18 cellular contexts compared by ENCODE assay signal in the genomic region with DNA sequence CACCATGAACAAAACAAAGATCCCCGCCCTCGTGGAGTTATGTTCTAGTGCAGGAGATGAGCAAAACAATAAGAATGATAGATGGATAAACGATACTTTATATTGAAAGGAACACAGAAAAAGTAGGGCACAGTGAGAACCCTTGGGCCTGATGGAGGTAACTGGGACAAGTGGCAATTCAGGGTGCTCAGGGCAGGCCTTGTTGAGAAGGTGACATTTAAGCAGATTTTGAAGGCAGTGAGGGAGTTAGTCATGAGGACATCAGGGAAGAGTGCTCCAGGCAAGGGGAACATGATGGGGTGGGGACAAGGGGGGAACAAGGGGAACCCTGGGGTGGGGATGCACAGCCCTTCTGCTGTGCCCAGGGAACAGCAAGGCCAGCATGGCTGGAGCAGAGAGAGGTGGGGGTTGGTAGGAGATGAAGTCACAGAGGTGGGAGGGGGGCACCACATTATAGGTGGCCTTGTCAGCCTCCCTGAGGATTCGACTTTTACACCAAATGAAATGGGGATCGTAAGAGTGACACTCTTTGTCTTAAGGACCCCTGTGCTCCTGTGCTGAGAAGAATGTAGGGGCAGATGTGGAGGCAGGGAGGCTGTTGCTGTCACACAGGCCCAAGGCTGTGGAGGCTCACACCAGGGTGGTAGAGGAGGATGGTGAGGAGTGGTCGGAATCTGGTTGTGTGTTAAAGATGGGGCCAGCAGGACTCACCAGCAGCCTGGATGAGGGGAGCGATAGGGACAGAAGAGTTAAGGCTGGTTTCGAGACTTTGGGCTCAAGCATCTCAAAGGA. TPM values are rescaled to one million over a fixed set of nuclear protein-coding genes. Genes with fewer than 3 reads are reported as not detected.
DNase-seq lines count a peak whose midpoint lies in the region; ATAC-seq and TF ChIP-seq lines count a peak whose summit lies in the region.
"Had no signal": no experiment of that assay in that cellular context is flagged by ENCODE, and none has a peak within 500 bp of the region (broad histone marks: within the 10 kb centered on the region; RNA-seq: fewer than 3 reads in every experiment).

No MANE protein-coding gene starts in this region.

- H3K79me1 ChIP-seq in neuronal stem cell (ENCODE audit: low read depth, low read length), result no peaks in the 10 kb centered on the region

- peak overlapping the region; percentile 35 for H2BK12ac ChIP-seq in neuronal stem cell (ENCODE audit: low read length)

- peak overlapping the region; percentile 24 for H3K27ac Mint-ChIP-seq in stimulated activated naive CD8-positive, alpha-beta T cell treated with anti-CD3 and anti-CD28 coated beads, Interleukin-15, Interleukin-2, amounts not matched to agents 100 ng/mL and 50 ng/mL, for 24 hours
- H3K27ac Mint-ChIP-seq in type B pancreatic cell, result no peak overlapping the region
- H3K27ac Mint-ChIP-seq: CD4-positive, alpha-beta T cell had no signal

- no peak overlapping the region for H2BK120ac ChIP-seq in neuronal stem cell (ENCODE audit: low read depth, low read length)

- H3K4me3 ChIP-seq in lung (no peak overlapping the region), neuronal stem cell (ENCODE audit: low read length in 2 of 2) (no peak overlapping the region), upper lobe of right lung (no peak overlapping the region)
- H3K4me3 ChIP-seq: GM12878, HAP-1 had no signal

- H3K4me3 Mint-ChIP-seq in stimulated activated naive CD8-positive, alpha-beta T cell treated with anti-CD3 and anti-CD28 coated beads, Interleukin-15, Interleukin-2, amounts not matched to agents 100 ng/mL and 50 ng/mL, for 24 hours, result no peak overlapping the region
- no peak overlapping the region for H3K4me3 Mint-ChIP-seq in type B pancreatic cell
- H3K4me3 Mint-ChIP-seq: CD4-positive, alpha-beta T cell had no signal

- peaks cover 46% of the 10 kb centered on the region for H3K4me1 Mint-ChIP-seq in stimulated activated naive CD8-positive, alpha-beta T cell treated with anti-CD3 and anti-CD28 coated beads, Interleukin-15, Interleukin-2, amounts not matched to agents 100 ng/mL and 50 ng/mL, for 24 hours (ENCODE audit: low read depth)
- peaks cover 27% of the 10 kb centered on the region for H3K4me1 Mint-ChIP-seq in type B pancreatic cell (ENCODE audit: unreplicated experiment)

- peak overlapping the region; percentile 88 for H2AK5ac ChIP-seq in neuronal stem cell (ENCODE audit: low read depth, low read length)

- no peak overlapping the region for H3K9ac ChIP-seq in neuronal stem cell (ENCODE audit: low read depth, low read length, poor library complexity)

- H4K91ac ChIP-seq in neuronal stem cell (ENCODE audit: low read depth, low read length, poor library complexity), result no peak overlapping the region

- no peak overlapping the region for H2BK15ac ChIP-seq in neuronal stem cell (ENCODE audit: low read length)

- no peaks in the 10 kb centered on the region for H3K9me3 Mint-ChIP-seq in stimulated activated naive CD8-positive, alpha-beta T cell treated with anti-CD3 and anti-CD28 coated beads, Interleukin-15, Interleukin-2, amounts not matched to agents 100 ng/mL and 50 ng/mL, for 24 hours
- peaks cover 7% of the 10 kb centered on the region for H3K9me3 Mint-ChIP-seq in type B pancreatic cell
- H3K9me3 Mint-ChIP-seq: CD4-positive, alpha-beta T cell had no signal

- H3K36me3 ChIP-seq in lung (ENCODE audit: control insufficient read depth in 2 of 2, insufficient read depth in 2 of 2, low read length in 2 of 2) (no peaks in the 10 kb centered on the region), neuronal stem cell (replicated peaks in 1 of 2; ENCODE audit: control insufficient read depth in 2 of 2, insufficient read depth in 2 of 2, low read length in 2 of 2) (no peaks in the 10 kb centered on the region), upper lobe of right lung (no peaks in the 10 kb centered on the region)
- H3K36me3 ChIP-seq: HAP-1 had no signal

- H3K4ac ChIP-seq in neuronal stem cell (ENCODE audit: low read length), result no peak overlapping the region

- H3K14ac ChIP-seq in neuronal stem cell (ENCODE audit: low read length), result no peak overlapping the region

- TF ChIP-seq CTCF in lung (IDR thresholded peaks at IDR 0.05; ENCODE audit: control extremely low read depth, extremely low read depth) (no peak), upper lobe of right lung (IDR thresholded peaks at IDR 0.05) (no peak), type B pancreatic cell (conservative IDR thresholded peaks at IDR 0.05) (no peak)

- H3K9me3 ChIP-seq in lung (ENCODE audit: control insufficient read depth in 2 of 2, insufficient read depth in 1 of 2, low read length in 1 of 2), result no peaks in the 10 kb centered on the region
- H3K9me3 ChIP-seq in neuronal stem cell (replicated peaks in 1 of 2; ENCODE audit: control insufficient read depth in 2 of 2, insufficient read depth in 1 of 2, low read depth in 1 of 2, low read length in 2 of 2), result peaks cover 0 to 4% of the 10 kb centered on the region in 2 donors
- H3K9me3 ChIP-seq in upper lobe of right lung, result no peaks in the 10 kb centered on the region
- H3K9me3 ChIP-seq: HAP-1 had no signal

- H4K8ac ChIP-seq in neuronal stem cell (ENCODE audit: low read depth, low read length), result peak overlapping the region; percentile 82

- no peak overlapping the region for H2AFZ ChIP-seq in neuronal stem cell (ENCODE audit: low read length)

- ATAC-seq in stimulated activated naive CD8-positive, alpha-beta T cell treated with anti-CD3 and anti-CD28 coated beads, Interleukin-15, Interleukin-2, amounts not matched to agents 100 U/mL and 50 U/mL, for 24 hours, result no peak
- ATAC-seq in lung (ENCODE audit: insufficient read depth, low FRiP score), result peak; percentile 41
- peak; percentile 30 for ATAC-seq in upper lobe of right lung
- ATAC-seq in HG03175 (IDR thresholded peaks at IDR 0.05; ENCODE audit: unreplicated experiment), result no peak
- ATAC-seq: GM12878 had no signal

- 86 to 94% methylated on average over 8 of the region's 8 CpGs for WGBS in lung, 2 donors
- no CpG with 5 or more reads among the region's 8 CpGs for WGBS in neuronal stem cell (ENCODE audit: extremely low coverage in 2 of 2, insufficient read length in 2 of 2, insufficient replicate concordance in 1 of 2), 2 donors

- H3K4me1 ChIP-seq in lung (ENCODE audit: control insufficient read depth in 2 of 2, insufficient read depth in 2 of 2, low read length in 2 of 2) (no peaks in the 10 kb centered on the region), neuronal stem cell (ENCODE audit: control insufficient read depth in 2 of 2, insufficient read depth in 1 of 2, low read depth in 1 of 2, low read length in 2 of 2) (peaks cover 8 to 15% of the 10 kb centered on the region in 2 donors), upper lobe of right lung (no peaks in the 10 kb centered on the region)
- H3K4me1 ChIP-seq: HAP-1 had no signal

- no peak overlapping the region for H3K27ac ChIP-seq in lung (ENCODE audit: low read depth in 1 of 2, low read length in 1 of 2)
- H3K27ac ChIP-seq in neuronal stem cell (replicated peaks; ENCODE audit: low read length), result no peak overlapping the region
- no peak overlapping the region for H3K27ac ChIP-seq in upper lobe of right lung
- H3K27ac ChIP-seq: HL-60 had no signal

- peaks cover 4% of the 10 kb centered on the region for H3K36me3 Mint-ChIP-seq in stimulated activated naive CD8-positive, alpha-beta T cell treated with anti-CD3 and anti-CD28 coated beads, Interleukin-15, Interleukin-2, amounts not matched to agents 100 ng/mL and 50 ng/mL, for 24 hours (ENCODE audit: low read depth)
- H3K36me3 Mint-ChIP-seq in type B pancreatic cell, result no peaks in the 10 kb centered on the region

- peak overlapping the region; percentile 2 for H3K18ac ChIP-seq in neuronal stem cell (ENCODE audit: low read length)

- no peak for DNase-seq in stimulated activated naive CD8-positive, alpha-beta T cell treated with anti-CD3 and anti-CD28 coated beads, Interleukin-15, Interleukin-2, amounts not matched to agents 100 U/mL and 50 U/mL, for 24 hours
- no peak for DNase-seq in lung (ENCODE audit: low spot score)
- DNase-seq in neuronal stem cell (ENCODE audit: low spot score), result no peak
- no peak for DNase-seq in upper lobe of right lung
- DNase-seq in amygdala (lab: John Stamatoyannopoulos, UW), result no peak
- no peak for DNase-seq in type B pancreatic cell (ENCODE audit: extremely low spot score, unreplicated experiment)
- DNase-seq: ACHN; C1 segment of cervical spinal cord; CD4-positive, alpha-beta T cell; DMS79; GOT3 had no signal

- intact Hi-C loops in upper lobe of right lung (cut with DNase I), result no loop called here

- H3K27me3 Mint-ChIP-seq in stimulated activated naive CD8-positive, alpha-beta T cell treated with anti-CD3 and anti-CD28 coated beads, Interleukin-15, Interleukin-2, amounts not matched to agents 100 ng/mL and 50 ng/mL, for 24 hours, result peaks cover 15% of the 10 kb centered on the region
- H3K27me3 Mint-ChIP-seq in type B pancreatic cell, result no peaks in the 10 kb centered on the region
- H3K27me3 Mint-ChIP-seq: CD4-positive, alpha-beta T cell had no signal

- H3K23ac ChIP-seq in neuronal stem cell (ENCODE audit: low read depth, low read length, poor library complexity), result no peak overlapping the region

- no peak overlapping the region for H3K4me2 ChIP-seq in neuronal stem cell (ENCODE audit: insufficient read depth, low read length, poor library complexity, severe bottlenecking)

- no peak overlapping the region for H2BK5ac ChIP-seq in neuronal stem cell (ENCODE audit: low read length)

- no peaks in the 10 kb centered on the region for H3K27me3 ChIP-seq in lung (ENCODE audit: control insufficient read depth, insufficient read depth)
- H3K27me3 ChIP-seq in neuronal stem cell (ENCODE audit: control insufficient read depth in 3 of 3, insufficient read depth in 3 of 3, low read depth in 1 of 3, low read length in 3 of 3), result peaks cover 0 to 3% (median 0%) of the 10 kb centered on the region in 3 experiments
- H3K27me3 ChIP-seq in upper lobe of right lung, result no peaks in the 10 kb centered on the region

RNA-seq across cellular contexts. Expression of a gene that starts 9.2 kb away (rescaled TPM):
- total RNA-seq in lung, result not detected
- not detected for polyA plus RNA-seq in lung
- polyA plus RNA-seq in neuronal stem cell (2013, experiment 1 of 2), result not detected
- polyA plus RNA-seq in neuronal stem cell (2013, experiment 2 of 2), result not detected
- total RNA-seq in upper lobe of right lung, result not detected
- total RNA-seq in type B pancreatic cell (ENCODE audit: low replicate concordance), result not detected in 2 replicates
- total RNA-seq: A172; CD4-positive, alpha-beta T cell; G401; GM12878 had no signal

RNA-seq across cellular contexts. Expression of a gene that starts 14.0 kb away (rescaled TPM):
- not detected for total RNA-seq in lung
- not detected for polyA plus RNA-seq in lung
- not detected for polyA plus RNA-seq in neuronal stem cell (2013, experiment 1 of 2)
- polyA plus RNA-seq in neuronal stem cell (2013, experiment 2 of 2), result not detected
- not detected for total RNA-seq in upper lobe of right lung
- total RNA-seq in type B pancreatic cell (ENCODE audit: low replicate concordance), result not detected in 2 replicates
- total RNA-seq: A172; CD4-positive, alpha-beta T cell; G401; GM12878 had no signal
- polyA plus RNA-seq: GM12878 had no signal

RNA-seq across cellular contexts. Expression of a gene that starts 16.9 kb away (rescaled TPM):
- total RNA-seq in lung (not detected), upper lobe of right lung (not detected), type B pancreatic cell (ENCODE audit: low replicate concordance) (not detected in 2 replicates)
- polyA plus RNA-seq in lung, result not detected
- polyA plus RNA-seq in neuronal stem cell (2013, experiment 1 of 2), result not detected
- polyA plus RNA-seq in neuronal stem cell (2013, experiment 2 of 2), result not detected
- total RNA-seq: A172; CD4-positive, alpha-beta T cell; G401; GM12878 had no signal
- polyA plus RNA-seq: GM12878 had no signal

RNA-seq across cellular contexts. Expression of a gene that starts 21.2 kb away (rescaled TPM):
- total RNA-seq in lung (not detected), upper lobe of right lung (not detected), type B pancreatic cell (ENCODE audit: low replicate concordance) (not detected in 2 replicates)
- not detected for polyA plus RNA-seq in lung
- not detected for polyA plus RNA-seq in neuronal stem cell (2013, experiment 1 of 2)
- not detected for polyA plus RNA-seq in neuronal stem cell (2013, experiment 2 of 2)
- total RNA-seq: A172; CD4-positive, alpha-beta T cell; G401; GM12878 had no signal
- polyA plus RNA-seq: GM12878 had no signal

RNA-seq across cellular contexts. Expression of a gene that starts 34.3 kb away (rescaled TPM):
- total RNA-seq in lung, result 10 to 100 TPM; 16.7 to 30.5 TPM
- 10 to 100 TPM; 13.8 to 39.7 TPM for polyA plus RNA-seq in lung
- polyA plus RNA-seq in neuronal stem cell (2013, experiment 1 of 2), result 3.4 TPM
- polyA plus RNA-seq in neuronal stem cell (2013, experiment 2 of 2), result 3.6 TPM
- 15.3 TPM for total RNA-seq in upper lobe of right lung
- 14.5 and 28.6 TPM in 2 replicates for total RNA-seq in type B pancreatic cell (ENCODE audit: low replicate concordance)
- total RNA-seq: A172 had no signal

Comparison
In these comparisons a context has a peak if more than half of its experiments do, and no peak if none do; other contexts are left out.
1. ATAC-seq: peak in lung (single experiment) and upper lobe of right lung (single experiment); none in stimulated activated naive CD8-positive, alpha-beta T cell treated with anti-CD3 and anti-CD28 coated beads, Interleukin-15, Interleukin-2, amounts not matched to agents 100 U/mL and 50 U/mL, for 24 hours (single experiment) and HG03175 (single experiment).